In genomic region chr9:136997355-136997754, GRCh38 we compare ENCODE assay signal across 9 cellular contexts. TPM values are rescaled to one million over a fixed set of nuclear protein-coding genes. Genes with fewer than 3 reads are reported as not detected.
DNase-seq lines count a peak whose midpoint lies in the region; ATAC-seq and TF ChIP-seq lines count a peak whose summit lies in the region.
"Had no signal": no experiment of that assay in that cellular context is flagged by ENCODE, and none has a peak within 500 bp of the region (broad histone marks: within the 10 kb centered on the region; RNA-seq: fewer than 3 reads in every experiment).

No MANE protein-coding gene starts in this region.

- CTCF ChIA-PET in Caco-2 (lab: Charles Lee) = interaction anchor here (1.0 to 2.8 kb wide), 2 partner anchors 38 to 50 kb away, joined by 4 to 12 read pairs; no protein-coding TSS in a partner anchor

- H3K4me1 Mint-ChIP-seq in Caco-2 (ENCODE audit: low read depth, unreplicated experiment) (peaks cover 10% of the 10 kb centered on the region), naive B cell (peaks cover 21 to 53% (median 52%) of the 10 kb centered on the region in 3 donors)
- H3K4me1 Mint-ChIP-seq in activated T-cell treated with anti-CD3 and anti-CD28 coated beads, Interleukin-2, amount 50 U/mL, for 72 hours (ENCODE audit: low read depth) = peaks cover 51% of the 10 kb centered on the region

- H3K36me3 ChIP-seq in Caco-2 (ENCODE audit: control insufficient read depth, insufficient read depth, low read length) = no peaks in the 10 kb centered on the region
- H3K36me3 ChIP-seq: adrenal gland, pancreas had no signal

- H3K36me3 Mint-ChIP-seq in Caco-2 (ENCODE audit: insufficient read depth, unreplicated experiment) = peaks cover 37% of the 10 kb centered on the region
- H3K36me3 Mint-ChIP-seq in activated T-cell treated with anti-CD3 and anti-CD28 coated beads, Interleukin-2, amount 50 U/mL, for 72 hours (ENCODE audit: insufficient read depth in 2 of 2) = no peaks in the 10 kb centered on the region
- H3K36me3 Mint-ChIP-seq in naive B cell = no peaks in the 10 kb centered on the region

- POLR2A ChIA-PET in Caco-2 (lab: Charles Lee) = no interaction called here

- H3K4me1 ChIP-seq in Caco-2 = peaks cover 28% of the 10 kb centered on the region

- H3K9me3 Mint-ChIP-seq in Caco-2 (ENCODE audit: unreplicated experiment) = no peaks in the 10 kb centered on the region
- no peaks in the 10 kb centered on the region for H3K9me3 Mint-ChIP-seq in activated T-cell treated with anti-CD3 and anti-CD28 coated beads, Interleukin-2, amount 50 U/mL, for 72 hours
- no peaks in the 10 kb centered on the region for H3K9me3 Mint-ChIP-seq in naive B cell

- no peak for ATAC-seq in activated T-cell treated with anti-CD3 and anti-CD28 coated beads, Interleukin-2, amount 50 U/mL, for 72 hours (replicated peaks in 1 of 2)
- ATAC-seq in naive B cell (ENCODE audit: low read depth in 2 of 2) = no peak
- ATAC-seq: pancreas had no signal

- H3K27me3 ChIP-seq in Caco-2 (replicated peaks; ENCODE audit: control insufficient read depth, insufficient read depth, low read length) = no peaks in the 10 kb centered on the region
- H3K27me3 ChIP-seq: adrenal gland, pancreas had no signal

- no peak for TF ChIP-seq CTCF in Caco-2 (IDR thresholded peaks at IDR 0.05; ENCODE audit: insufficient read depth in 1 of 2, low read depth in 1 of 2, low read length in 1 of 2, severe bottlenecking in 1 of 2, unreplicated experiment in 1 of 2)

- H3K27me3 Mint-ChIP-seq in Caco-2 (ENCODE audit: insufficient read depth, unreplicated experiment) (no peaks in the 10 kb centered on the region), naive B cell (peaks cover 3 to 18% (median 6%) of the 10 kb centered on the region in 3 donors)
- peaks cover 10% of the 10 kb centered on the region for H3K27me3 Mint-ChIP-seq in activated T-cell treated with anti-CD3 and anti-CD28 coated beads, Interleukin-2, amount 50 U/mL, for 72 hours (ENCODE audit: low read depth)

- intact Hi-C loops in Caco-2 (cut with micrococcal nuclease; ENCODE audit: unreplicated experiment) = loop anchor here (2.0 kb wide), 1 partner anchor 49 kb away; no protein-coding TSS in a partner anchor

- no peak for DNase-seq in Caco-2
- no peak for DNase-seq in activated T-cell treated with anti-CD3 and anti-CD28 coated beads, Interleukin-2, amount 50 U/mL, for 72 hours
- DNase-seq in naive B cell = no peak
- DNase-seq in CD1c-positive myeloid dendritic cell (ENCODE audit: extremely low spot score) = no peak
- DNase-seq in OCI-M2 (lab: John Stamatoyannopoulos, UW; ENCODE audit: unreplicated experiment) = no peak
- no peak for DNase-seq in D341Med (ENCODE audit: low spot score)
- DNase-seq: NCI-H187 treated with DMSO at 0.1 percent for 48 hours, pancreas had no signal

- no peaks in the 10 kb centered on the region for H3K9me3 ChIP-seq in Caco-2
- H3K9me3 ChIP-seq: adrenal gland, pancreas had no signal

- peak overlapping the region; percentile 48 for H3K4me3 Mint-ChIP-seq in Caco-2 (ENCODE audit: unreplicated experiment)
- H3K4me3 Mint-ChIP-seq in activated T-cell treated with anti-CD3 and anti-CD28 coated beads, Interleukin-2, amount 50 U/mL, for 72 hours = peak overlapping the region; percentile 53
- H3K4me3 Mint-ChIP-seq in naive B cell = peak overlapping the region in 7 of 8 donors; percentile 42 to 82 (median 70)

- BruUV-seq in Caco-2 (replicated peaks; lab: Mats Ljungman, UMichigan) = no TSS peak

- H3K27ac Mint-ChIP-seq in Caco-2 (ENCODE audit: unreplicated experiment) (no peak overlapping the region), naive B cell (peak overlapping the region in 2 of 6 donors; percentile 89 to 92)
- H3K27ac Mint-ChIP-seq in activated T-cell treated with anti-CD3 and anti-CD28 coated beads, Interleukin-2, amount 50 U/mL, for 72 hours = no peak overlapping the region

- H3K4me3 ChIP-seq in Caco-2 (ENCODE audit: low read depth, low read length) = no peak overlapping the region
- H3K4me3 ChIP-seq: adrenal gland, pancreas had no signal

RNA-seq across cellular contexts. Expression of gene CLIC3, which starts 1.0 kb away (rescaled TPM):
- total RNA-seq in Caco-2 (2022) = 4.5 and 4.7 TPM in 2 replicates
- total RNA-seq in activated T-cell treated with anti-CD3 and anti-CD28 coated beads, Interleukin-2, amount 50 U/mL, for 72 hours = under 1 TPM; 0.43 to 0.65 TPM
- 1 to 10 TPM in 3 of 6 donors, under 1 TPM in 2, not detected in 1; 0.82 to 2.7 (median 1.1) TPM for polyA plus RNA-seq in naive B cell (ENCODE audit: low read depth in 6 of 6)

RNA-seq across cellular contexts. Expression of gene PAXX, which starts 5.1 kb away (rescaled TPM):
- 66.2 TPM in 2 replicates for total RNA-seq in Caco-2 (2022)
- 10 to 100 TPM; 51.8 to 56.9 TPM for total RNA-seq in activated T-cell treated with anti-CD3 and anti-CD28 coated beads, Interleukin-2, amount 50 U/mL, for 72 hours
- polyA plus RNA-seq in naive B cell (ENCODE audit: low read depth in 6 of 6) = 10 to 100 TPM; 31.7 to 39.8 (median 35.6) TPM

RNA-seq across cellular contexts. Expression of gene LCNL1, which starts 14.6 kb away (rescaled TPM):
- not detected in 2 replicates for total RNA-seq in Caco-2 (2022)
- total RNA-seq in activated T-cell treated with anti-CD3 and anti-CD28 coated beads, Interleukin-2, amount 50 U/mL, for 72 hours = not detected
- polyA plus RNA-seq in naive B cell (ENCODE audit: low read depth in 6 of 6) = not detected

RNA-seq across cellular contexts. Expression of gene PTGDS, which starts 20.1 kb away (rescaled TPM):
- total RNA-seq in Caco-2 (2022) = not detected in 2 replicates
- not detected for total RNA-seq in activated T-cell treated with anti-CD3 and anti-CD28 coated beads, Interleukin-2, amount 50 U/mL, for 72 hours
- polyA plus RNA-seq in naive B cell (ENCODE audit: low read depth in 6 of 6) = 1 to 10 TPM in 1 of 6 donors, under 1 TPM in 1, not detected in 4; 0.41 to 1.4 TPM

RNA-seq across cellular contexts. Expression of gene ABCA2, which starts 30.7 kb away (rescaled TPM):
- 22.6 and 27.3 TPM in 2 replicates for total RNA-seq in Caco-2 (2022)
- total RNA-seq in activated T-cell treated with anti-CD3 and anti-CD28 coated beads, Interleukin-2, amount 50 U/mL, for 72 hours = 10 to 100 TPM; 23.9 to 27.5 TPM
- polyA plus RNA-seq in naive B cell (ENCODE audit: low read depth in 6 of 6) = 1 to 10 TPM in 3 of 6 donors, under 1 TPM in 2, not detected in 1; 0.63 to 3.9 (median 1.3) TPM
